ENCODE assay signal across 13 cellular contexts in genomic region chr2:105557515-105557914, GRCh38.
"Had no signal": no experiment of that assay in that cellular context is flagged by ENCODE, and none has a peak within 500 bp of the region (broad histone marks: within the 10 kb centered on the region; RNA-seq: fewer than 3 reads in every experiment).

No MANE protein-coding gene starts in this region.

- H3K4me3 ChIP-seq: neural progenitor cell had no signal

- ATAC-seq: activated CD4-positive, CD25-positive, alpha-beta regulatory T cell treated with anti-CD3 and anti-CD28 coated beads, Interleukin-2, amount 50 U/mL, for 24 hours; stimulated activated naive B cell treated with anti-CD40 and anti-IgM and Interleukin-4, amounts not matched to agents 10 μg/mL and 1 μg/mL and 100 μg/mL, for 72 hours had no signal

- H3K36me3 ChIP-seq: neural progenitor cell had no signal

- DNase-seq: activated CD4-positive, alpha-beta T cell treated with anti-CD3 and anti-CD28 coated beads, Interleukin-2, amount 50 U/mL, for 48 hours; activated naive CD4-positive, alpha-beta T cell; activated T-cell treated with anti-CD3 and anti-CD28 coated beads, Interleukin-2, amount 50 U/mL, for 48 hours; erythroblast; immature natural killer cell; mesendoderm; retina; SIG-M5; stimulated activated CD4-positive, alpha-beta T cell treated with anti-CD3 and anti-CD28 coated beads, Interleukin-2, amount 100 ng/mL, for 24 hours; stimulated activated naive B cell treated with anti-CD40 and anti-IgM and Interleukin-4, amounts not matched to agents 10 μg/mL and 1 μg/mL and 100 μg/mL, for 72 hours; trophoblast cell had no signal

- H3K27me3 ChIP-seq: neural progenitor cell had no signal

- H3K27ac ChIP-seq: neural progenitor cell had no signal

- H3K4me1 ChIP-seq: neural progenitor cell had no signal
